In genomic region chr2:137715731-137716191, GRCh38 we compare ENCODE assay signal across 27 cellular contexts.
"Had no signal": no experiment of that assay in that cellular context is flagged by ENCODE, and none has a peak within 500 bp of the region (broad histone marks: within the 10 kb centered on the region; RNA-seq: fewer than 3 reads in every experiment).

No MANE protein-coding gene starts in this region.

- DNase-seq: activated B cell treated with CpG ODN at 0.5 μM for 24 hours; activated CD4-positive, alpha-beta T cell treated with anti-CD3 and anti-CD28 coated beads for 48 hours; activated CD4-positive, alpha-beta T cell treated with anti-CD3 and anti-CD28 coated beads, Interleukin-2, amount 50 U/mL, for 1 hour; activated CD4-positive, alpha-beta T cell treated with anti-CD3 and anti-CD28 coated beads, Interleukin-2, amount 50 U/mL, for 48 hours; activated CD8-positive, alpha-beta memory T cell treated with anti-CD3 and anti-CD28 coated beads for 24 hours; activated CD8-positive, alpha-beta T cell treated with anti-CD3 and anti-CD28 coated beads for 36 hours; activated effector memory CD4-positive, alpha-beta T cell treated with Interleukin-2 at 50 U/mL for 16 hours; activated gamma-delta T cell treated with Interleukin-2 at 50 U/mL for 16 hours; activated naive CD4-positive, alpha-beta T cell treated with anti-CD3 and anti-CD28 coated beads, Interleukin-2, amount 50 U/mL, for 16 hours; activated naive CD4-positive, alpha-beta T cell treated with Interleukin-2 at 50 U/mL for 16 hours; activated T-cell treated with anti-CD3 and anti-CD28 coated beads, Interleukin-2, amount 50 U/mL, for 4 hours; amniotic stem cell; anterior cingulate cortex; brain microvascular endothelial cell; dorsolateral prefrontal cortex; effector memory CD8-positive, alpha-beta T cell; erythroblast; foreskin keratinocyte; gastrocnemius medialis; T-helper 1 cell; T-helper 17 cell; T1000; WERI-Rb-1 had no signal

- H3K9me3 ChIP-seq: gastrocnemius medialis had no signal

- H3K36me3 ChIP-seq: brain microvascular endothelial cell, esophagus muscularis mucosa, gastrocnemius medialis, WERI-Rb-1 had no signal

- H3K27me3 ChIP-seq: brain microvascular endothelial cell, dorsolateral prefrontal cortex, esophagus muscularis mucosa, foreskin keratinocyte, gastrocnemius medialis had no signal

- H3K4me1 ChIP-seq: esophagus muscularis mucosa, foreskin keratinocyte, gastrocnemius medialis had no signal

- ATAC-seq: activated CD4-positive, CD25-positive, alpha-beta regulatory T cell treated with anti-CD3 and anti-CD28 coated beads, Interleukin-2, amount 50 U/mL, for 24 hours; activated CD8-positive, alpha-beta T cell treated with anti-CD3 and anti-CD28 coated beads for 36 hours; activated T-cell treated with anti-CD3 and anti-CD28 coated beads, Interleukin-2, amount 50 U/mL, for 4 hours; activated T-helper 17 cell treated with anti-CD3 and anti-CD28 coated beads, Interleukin-2, amount 50 U/mL, for 72 hours; effector memory CD8-positive, alpha-beta T cell; foreskin keratinocyte; gastrocnemius medialis; T-helper 17 cell had no signal

- H3K27ac ChIP-seq: brain microvascular endothelial cell, coronary artery, dorsolateral prefrontal cortex, esophagus muscularis mucosa, foreskin keratinocyte, gastrocnemius medialis, WERI-Rb-1 had no signal

- H3K4me3 ChIP-seq: coronary artery, dorsolateral prefrontal cortex, esophagus muscularis mucosa, gastrocnemius medialis had no signal
